In genomic region chr12:113271466-113271852, GRCh38 we compare ENCODE assay signal across 12 cellular contexts. TPM values are rescaled to one million over a fixed set of nuclear protein-coding genes. Genes with fewer than 3 reads are reported as not detected.
DNase-seq lines count a peak whose midpoint lies in the region; ATAC-seq, FAIRE-seq and TF ChIP-seq lines count a peak whose summit lies in the region.
"Had no signal": no experiment of that assay in that cellular context is flagged by ENCODE, and none has a peak within 500 bp of the region (broad histone marks: within the 10 kb centered on the region; RNA-seq: fewer than 3 reads in every experiment).

No MANE protein-coding gene starts in this region.

- no peak for TF ChIP-seq POLR2A in HepG2 (IDR thresholded peaks at IDR 0.05; ENCODE audit: insufficient read depth in 1 of 2, low read depth in 2 of 2, low read length in 2 of 2)
- no peak for TF ChIP-seq POLR2A in spleen (IDR thresholded peaks at IDR 0.05)

- H3K9ac ChIP-seq in DND-41 (ENCODE audit: low read depth, low read length): no peak overlapping the region
- H3K9ac ChIP-seq in astrocyte (ENCODE audit: low read length): peak overlapping the region; percentile 42
- H3K9ac ChIP-seq in HepG2 (ENCODE audit: insufficient read depth, low read depth, low read length): peak overlapping the region; percentile 35; the same call in 1 of the 2 replicates

- peaks cover 24% of the 10 kb centered on the region for H3K4me1 Mint-ChIP-seq in astrocyte (ENCODE audit: low read depth, unreplicated experiment)

- POLR2A ChIA-PET in HepG2 (lab: Yijun Ruan, JAX): interaction anchor here (1.0 to 1.1 kb wide), 3 partner anchors 17 to 48 kb away, joined by 3 to 5 read pairs (median 5); no protein-coding TSS in a partner anchor

- H3K9me3 ChIP-seq in DND-41 (ENCODE audit: insufficient read depth, low read length, severe bottlenecking) (no peaks in the 10 kb centered on the region), astrocyte (ENCODE audit: insufficient read depth, low read depth, low read length) (no peaks in the 10 kb centered on the region), HepG2 (ENCODE audit: low read length) (no peaks in the 10 kb centered on the region), spleen (no peaks in the 10 kb centered on the region)

- no peak for ATAC-seq in DND-41 (ENCODE audit: insufficient read depth, low read depth)
- no peak for ATAC-seq in HepG2
- ATAC-seq: naive thymus-derived CD8-positive, alpha-beta T cell had no signal

- no peaks in the 10 kb centered on the region for H3K9me3 Mint-ChIP-seq in astrocyte (ENCODE audit: unreplicated experiment)
- H3K9me3 Mint-ChIP-seq: CD4-positive, alpha-beta T cell; naive thymus-derived CD8-positive, alpha-beta T cell had no signal

- H3K36me3 Mint-ChIP-seq in astrocyte (ENCODE audit: low read depth, unreplicated experiment): peaks cover 19% of the 10 kb centered on the region

- H3K4me1 ChIP-seq in DND-41 (ENCODE audit: insufficient read depth, low read length) (peaks cover 18% of the 10 kb centered on the region), astrocyte (ENCODE audit: insufficient read depth, low read length) (peaks cover 15% of the 10 kb centered on the region), HepG2 (ENCODE audit: insufficient read depth, low read length) (peaks cover 43% of the 10 kb centered on the region), spleen (peaks cover 0 to 34% (median 5%) of the 10 kb centered on the region in 6 donors)

- CTCF ChIA-PET in HepG2 (lab: Yijun Ruan, JAX; ENCODE audit: low intra/inter-chr PET ratio, low total read pairs): no interaction called here

- WGBS in HepG2 (ENCODE audit: low lambda C conversion rate): 88% methylated on average over 10 of the region's 10 CpGs
- 87 to 95% (median 89%) methylated on average over 10 of the region's 10 CpGs for WGBS in spleen, 5 donors

- H3K4me3 Mint-ChIP-seq in astrocyte (ENCODE audit: unreplicated experiment): no peak overlapping the region
- H3K4me3 Mint-ChIP-seq: CD4-positive, alpha-beta T cell; naive thymus-derived CD8-positive, alpha-beta T cell had no signal

- in situ Hi-C loops in HepG2 (cut with HindIII; ENCODE audit: extremely low pct_ligation_motif_present, low pct_unique_long_range_greater_than_20kb): no loop called here

- H3K27me3 ChIP-seq in DND-41 (ENCODE audit: insufficient read depth, low read length, poor library complexity) (no peaks in the 10 kb centered on the region), astrocyte (ENCODE audit: insufficient read depth, low read length) (no peaks in the 10 kb centered on the region), HepG2 (ENCODE audit: control insufficient read depth in 1 of 2, insufficient read depth in 2 of 2, low read length in 2 of 2) (no peaks in the 10 kb centered on the region), spleen (replicated peaks in 1 of 7) (no peaks in the 10 kb centered on the region)

- no peak for TF ChIP-seq RAD21 in HepG2 (CRISPR knock-in tag; IDR thresholded peaks at IDR 0.05)

- intact Hi-C loops in HepG2 (cut with micrococcal nuclease; ENCODE audit: unreplicated experiment) (loop anchor here (10.0 kb wide), 1 partner anchor 77 kb away; no protein-coding TSS in a partner anchor), spleen (cut with DNase I; ENCODE audit: low total_unique reads) (no loop called here)

- DNase-seq in DND-41: no peak
- DNase-seq in astrocyte (ENCODE audit: low read depth): peak; percentile 11
- DNase-seq in HepG2 (ENCODE audit: low spot score): no peak
- DNase-seq in spleen: no peak
- DNase-seq in activated gamma-delta T cell (lab: John Stamatoyannopoulos, UW): no peak
- no peak for DNase-seq in SHP77 treated with DMSO at 0.1 percent for 48 hours (lab: John Stamatoyannopoulos, UW)
- no peak for DNase-seq in DMS53 treated with DMSO at 0.1 percent for 48 hours (lab: John Stamatoyannopoulos, UW; ENCODE audit: unreplicated experiment)
- DNase-seq in AG08396 (ENCODE audit: low spot score): no peak
- DNase-seq: CD4-positive, alpha-beta T cell; naive thymus-derived CD8-positive, alpha-beta T cell; NCI-H1105 treated with DMSO at 0.1 percent for 48 hours; T1000 had no signal

- H2AFZ ChIP-seq in DND-41 (ENCODE audit: low read depth, low read length) (no peak overlapping the region), astrocyte (ENCODE audit: low read depth, low read length) (peak overlapping the region; percentile 71), HepG2 (ENCODE audit: low read length) (no peak overlapping the region)

- H4K20me1 ChIP-seq in DND-41 (ENCODE audit: insufficient read depth, low read length) (no peaks in the 10 kb centered on the region), astrocyte (ENCODE audit: insufficient read depth, low read length) (no peaks in the 10 kb centered on the region), HepG2 (ENCODE audit: insufficient read depth, low read length) (no peaks in the 10 kb centered on the region)

- H3K36me3 ChIP-seq in DND-41 (ENCODE audit: insufficient read depth, low read length) (peaks cover 73% of the 10 kb centered on the region), astrocyte (ENCODE audit: insufficient read depth, low read length) (no peaks in the 10 kb centered on the region), HepG2 (replicated peaks in 1 of 2; ENCODE audit: control insufficient read depth in 1 of 2, insufficient read depth in 2 of 2, low read length in 2 of 2) (peaks cover 6 to 12% of the 10 kb centered on the region in 2 experiments; a peak in 4 of 5 replicates), spleen (peaks cover 5 to 100% (median 61%) of the 10 kb centered on the region in 6 donors)

- no peak for TF ChIP-seq EP300 in HepG2 (IDR thresholded peaks at IDR 0.05; ENCODE audit: low read depth in 2 of 2, low read length in 2 of 2)
- TF ChIP-seq EP300 in HepG2 (CRISPR knock-in tag; IDR thresholded peaks at IDR 0.05; ENCODE audit: borderline replicate concordance): no peak

- no peaks in the 10 kb centered on the region for H3K27me3 Mint-ChIP-seq in astrocyte (ENCODE audit: low read depth, unreplicated experiment)
- H3K27me3 Mint-ChIP-seq: CD4-positive, alpha-beta T cell; naive thymus-derived CD8-positive, alpha-beta T cell had no signal

- H3K27ac ChIP-seq in DND-41 (ENCODE audit: low read length) (peak overlapping the region; percentile 55), astrocyte (ENCODE audit: low read depth, low read length) (peak overlapping the region; percentile 46), HepG2 (ENCODE audit: extremely low read length, insufficient read depth, low read length) (peak overlapping the region; percentile 41), spleen (peak overlapping the region in 7 of 8 donors; percentile 39 to 75 (median 65))

- H3K79me2 ChIP-seq in DND-41 (ENCODE audit: insufficient read depth, low read length) (no peaks in the 10 kb centered on the region), astrocyte (ENCODE audit: insufficient read depth, low read length) (no peaks in the 10 kb centered on the region), HepG2 (ENCODE audit: insufficient read depth, low read length) (no peaks in the 10 kb centered on the region)

- FAIRE-seq in astrocyte (lab: Jason Lieb, UNC): no peak
- FAIRE-seq in HepG2 (lab: Jason Lieb, UNC): no peak

- TF ChIP-seq CTCF in DND-41 (IDR thresholded peaks at IDR 0.05; ENCODE audit: borderline replicate concordance, extremely low read depth, low read length, poor library complexity, severe bottlenecking) (no peak), astrocyte (IDR thresholded peaks at IDR 0.05; ENCODE audit: insufficient read depth, low read depth, low read length) (no peak), HepG2 (CRISPR knock-in tag; IDR thresholded peaks at IDR 0.05) (no peak), spleen (IDR thresholded peaks at IDR 0.05 in 8 of 11, conservative IDR thresholded peaks at IDR 0.05 in 3 of 11) (no peak)

- H3K4me2 ChIP-seq in DND-41 (ENCODE audit: insufficient read depth, low read length): no peak overlapping the region
- H3K4me2 ChIP-seq in astrocyte (ENCODE audit: low read length): peak overlapping the region; percentile 76
- peak overlapping the region; percentile 67 for H3K4me2 ChIP-seq in HepG2 (ENCODE audit: low read depth, low read length)

- no peak overlapping the region for H3K4me3 ChIP-seq in DND-41 (ENCODE audit: low read depth in 1 of 2, low read length in 2 of 2)
- H3K4me3 ChIP-seq in astrocyte (ENCODE audit: insufficient read depth, low read depth, low read length): peak overlapping the region; percentile 13
- H3K4me3 ChIP-seq in HepG2 (replicated peaks in 1 of 3; ENCODE audit: insufficient read depth in 1 of 3, low read depth in 2 of 3, low read length in 3 of 3): no peak overlapping the region
- no peak overlapping the region for H3K4me3 ChIP-seq in spleen

- no TSS peak for BruUV-seq in HepG2 (replicated peaks; lab: Mats Ljungman, UMichigan)

- H3K27ac Mint-ChIP-seq in astrocyte (ENCODE audit: unreplicated experiment): peak overlapping the region; percentile 23
- H3K27ac Mint-ChIP-seq: CD4-positive, alpha-beta T cell had no signal

TF ChIP-seq in HepG2, 621 proteins besides CTCF, POLR2A, EP300 and RAD21 (continues in another document):
- TF ChIP-seq MEF2D (CRISPR knock-in tag; IDR thresholded peaks at IDR 0.05) (no peak), KDM5B (CRISPR knock-in tag; IDR thresholded peaks at IDR 0.05; ENCODE audit: borderline replicate concordance) (no peak)

RNA-seq across cellular contexts. Expression of gene TPCN1, which starts 50.2 kb away (rescaled TPM):
- total RNA-seq in astrocyte: 27.9 and 33.7 TPM in 2 replicates
- total RNA-seq in HepG2 (2016; rRNA removed; fragmentation: Illumina TruSeq; extraction: Trizol): 3.8 and 8.0 TPM in 2 replicates
- total RNA-seq in HepG2 (2016; cell fraction: cytosol; rRNA removed; fragmentation: Illumina TruSeq; extraction: Trizol; ENCODE audit: low read depth): 4.4 and 4.6 TPM in 2 replicates
- total RNA-seq in HepG2 (2016; cell fraction: insoluble cytoplasmic fraction; rRNA removed; fragmentation: Illumina TruSeq; extraction: Trizol): 3.0 and 10.0 TPM in 2 replicates
- 4.2 and 4.5 TPM in 2 replicates for total RNA-seq in HepG2 (2016; cell fraction: membrane; rRNA removed; fragmentation: Illumina TruSeq; extraction: Trizol)
- total RNA-seq in HepG2 (2016; cell fraction: nucleus; rRNA removed; fragmentation: Illumina TruSeq; extraction: Trizol): 12.3 and 15.7 TPM in 2 replicates
- 26.8 and 33.5 TPM in 2 replicates for polyA plus RNA-seq in HepG2 (2011; rRNA removed)
- polyA plus RNA-seq in HepG2 (2011; cell fraction: cytosol; rRNA removed): 10.3 and 10.4 TPM in 2 replicates
- 183 and 201 TPM in 2 replicates for polyA plus RNA-seq in HepG2 (2011; cell fraction: nucleus; rRNA removed)
- polyA plus RNA-seq in HepG2 (2012): 18.0 and 21.8 TPM in 2 replicates
- 0.84 and 1.4 TPM in 2 replicates for polyA plus RNA-seq in HepG2 (2016; cell fraction: cytosol; fragmentation: Illumina TruSeq; extraction: Trizol; ENCODE audit: low read depth)
- polyA plus RNA-seq in HepG2 (2016; cell fraction: insoluble cytoplasmic fraction; fragmentation: Illumina TruSeq; extraction: Trizol; ENCODE audit: low read depth): 3.5 and 4.1 TPM in 2 replicates
- polyA plus RNA-seq in HepG2 (2016; cell fraction: membrane; fragmentation: Illumina TruSeq; extraction: Trizol; ENCODE audit: low read depth): 2.5 and 2.8 TPM in 2 replicates
- polyA plus RNA-seq in HepG2 (2016; cell fraction: nucleus; fragmentation: Illumina TruSeq; extraction: Trizol; ENCODE audit: insufficient read depth, low read depth): 42.1 and 42.8 TPM in 2 replicates
- polyA minus RNA-seq in HepG2 (2011; rRNA and poly(A)+ RNA removed; ENCODE audit: low replicate concordance): 40.0 and 48.9 TPM in 2 replicates
- 7.3 and 9.8 TPM in 2 replicates for polyA minus RNA-seq in HepG2 (2011; cell fraction: cytosol; rRNA and poly(A)+ RNA removed)
- polyA minus RNA-seq in HepG2 (2011; cell fraction: nucleus; rRNA and poly(A)+ RNA removed): 45.8 and 47.1 TPM in 2 replicates
- total RNA-seq in spleen: 10 to 100 TPM; 44.6 to 90.1 (median 51.9) TPM
- 10 to 100 TPM; 15.5 to 28.9 (median 27.8) TPM for polyA plus RNA-seq in spleen
